In the genomic region with DNA sequence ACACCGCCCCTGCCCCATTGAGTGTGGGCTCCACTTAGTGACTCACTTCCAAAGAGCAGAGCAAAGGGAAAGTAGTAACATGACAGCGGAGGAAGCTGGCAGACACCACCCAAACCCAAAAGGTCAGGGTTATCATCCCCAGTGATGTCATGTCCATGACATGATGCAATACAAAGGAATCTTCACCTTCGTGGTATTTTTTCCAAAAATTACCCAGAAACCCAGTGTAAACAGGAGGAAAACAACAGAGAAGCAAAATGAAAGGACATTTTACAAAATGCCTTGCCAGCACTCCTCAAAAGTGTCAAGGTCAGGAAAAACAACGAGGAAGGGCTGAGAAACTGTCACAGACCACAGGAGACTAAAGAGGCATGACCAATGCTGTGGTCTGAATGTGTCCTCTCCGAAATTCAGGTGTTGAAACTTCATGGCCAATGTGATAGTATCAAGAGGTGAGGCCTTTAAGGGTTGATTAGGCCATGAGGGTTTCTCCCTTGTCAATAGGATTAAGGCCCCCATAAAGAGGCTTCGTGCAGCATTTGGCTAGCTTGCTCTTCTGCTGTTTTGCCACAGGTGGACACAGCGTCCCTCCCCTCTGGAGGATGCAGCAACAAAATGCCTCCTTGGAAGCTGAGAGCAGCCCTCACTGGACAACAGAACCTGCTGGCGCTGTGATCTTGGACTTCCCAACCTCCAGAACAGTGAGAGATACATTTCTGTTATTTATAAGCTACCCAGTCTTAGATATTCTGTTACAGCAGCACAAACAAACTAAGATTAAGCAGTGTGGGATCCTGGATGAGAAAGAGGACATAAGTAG, we compare ENCODE assay signal across 1 cellular context.
TF ChIP-seq lines count a peak whose summit lies in the region.

No MANE protein-coding gene starts in this region.

TF ChIP-seq in K562, 482 proteins besides CTCF, POLR2A, EP300 and RAD21 (continued from another document and continues in another):
- TF ChIP-seq, protein P1, sequence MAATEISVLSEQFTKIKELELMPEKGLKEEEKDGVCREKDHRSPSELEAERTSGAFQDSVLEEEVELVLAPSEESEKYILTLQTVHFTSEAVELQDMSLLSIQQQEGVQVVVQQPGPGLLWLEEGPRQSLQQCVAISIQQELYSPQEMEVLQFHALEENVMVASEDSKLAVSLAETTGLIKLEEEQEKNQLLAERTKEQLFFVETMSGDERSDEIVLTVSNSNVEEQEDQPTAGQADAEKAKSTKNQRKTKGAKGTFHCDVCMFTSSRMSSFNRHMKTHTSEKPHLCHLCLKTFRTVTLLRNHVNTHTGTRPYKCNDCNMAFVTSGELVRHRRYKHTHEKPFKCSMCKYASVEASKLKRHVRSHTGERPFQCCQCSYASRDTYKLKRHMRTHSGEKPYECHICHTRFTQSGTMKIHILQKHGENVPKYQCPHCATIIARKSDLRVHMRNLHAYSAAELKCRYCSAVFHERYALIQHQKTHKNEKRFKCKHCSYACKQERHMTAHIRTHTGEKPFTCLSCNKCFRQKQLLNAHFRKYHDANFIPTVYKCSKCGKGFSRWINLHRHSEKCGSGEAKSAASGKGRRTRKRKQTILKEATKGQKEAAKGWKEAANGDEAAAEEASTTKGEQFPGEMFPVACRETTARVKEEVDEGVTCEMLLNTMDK (IDR thresholded peaks at IDR 0.05; ENCODE audit: borderline replicate concordance, insufficient read depth, low read depth, low read length, poor library complexity, severe bottlenecking): no peak
- peak; percentile 61; the same call in 1 of the 2 replicates for TF ChIP-seq MTA1 (IDR thresholded peaks at IDR 0.05; ENCODE audit: borderline replicate concordance)
- no peak for TF ChIP-seq EZH2 (IDR thresholded peaks at IDR 0.05; ENCODE audit: borderline replicate concordance, low read depth, low read length)
- TF ChIP-seq KLF1 (tag; IDR thresholded peaks at IDR 0.05): no peak
- no peak for TF ChIP-seq ZFPM2 (CRISPR knock-in tag; IDR thresholded peaks at IDR 0.05)
- TF ChIP-seq, protein P2, sequence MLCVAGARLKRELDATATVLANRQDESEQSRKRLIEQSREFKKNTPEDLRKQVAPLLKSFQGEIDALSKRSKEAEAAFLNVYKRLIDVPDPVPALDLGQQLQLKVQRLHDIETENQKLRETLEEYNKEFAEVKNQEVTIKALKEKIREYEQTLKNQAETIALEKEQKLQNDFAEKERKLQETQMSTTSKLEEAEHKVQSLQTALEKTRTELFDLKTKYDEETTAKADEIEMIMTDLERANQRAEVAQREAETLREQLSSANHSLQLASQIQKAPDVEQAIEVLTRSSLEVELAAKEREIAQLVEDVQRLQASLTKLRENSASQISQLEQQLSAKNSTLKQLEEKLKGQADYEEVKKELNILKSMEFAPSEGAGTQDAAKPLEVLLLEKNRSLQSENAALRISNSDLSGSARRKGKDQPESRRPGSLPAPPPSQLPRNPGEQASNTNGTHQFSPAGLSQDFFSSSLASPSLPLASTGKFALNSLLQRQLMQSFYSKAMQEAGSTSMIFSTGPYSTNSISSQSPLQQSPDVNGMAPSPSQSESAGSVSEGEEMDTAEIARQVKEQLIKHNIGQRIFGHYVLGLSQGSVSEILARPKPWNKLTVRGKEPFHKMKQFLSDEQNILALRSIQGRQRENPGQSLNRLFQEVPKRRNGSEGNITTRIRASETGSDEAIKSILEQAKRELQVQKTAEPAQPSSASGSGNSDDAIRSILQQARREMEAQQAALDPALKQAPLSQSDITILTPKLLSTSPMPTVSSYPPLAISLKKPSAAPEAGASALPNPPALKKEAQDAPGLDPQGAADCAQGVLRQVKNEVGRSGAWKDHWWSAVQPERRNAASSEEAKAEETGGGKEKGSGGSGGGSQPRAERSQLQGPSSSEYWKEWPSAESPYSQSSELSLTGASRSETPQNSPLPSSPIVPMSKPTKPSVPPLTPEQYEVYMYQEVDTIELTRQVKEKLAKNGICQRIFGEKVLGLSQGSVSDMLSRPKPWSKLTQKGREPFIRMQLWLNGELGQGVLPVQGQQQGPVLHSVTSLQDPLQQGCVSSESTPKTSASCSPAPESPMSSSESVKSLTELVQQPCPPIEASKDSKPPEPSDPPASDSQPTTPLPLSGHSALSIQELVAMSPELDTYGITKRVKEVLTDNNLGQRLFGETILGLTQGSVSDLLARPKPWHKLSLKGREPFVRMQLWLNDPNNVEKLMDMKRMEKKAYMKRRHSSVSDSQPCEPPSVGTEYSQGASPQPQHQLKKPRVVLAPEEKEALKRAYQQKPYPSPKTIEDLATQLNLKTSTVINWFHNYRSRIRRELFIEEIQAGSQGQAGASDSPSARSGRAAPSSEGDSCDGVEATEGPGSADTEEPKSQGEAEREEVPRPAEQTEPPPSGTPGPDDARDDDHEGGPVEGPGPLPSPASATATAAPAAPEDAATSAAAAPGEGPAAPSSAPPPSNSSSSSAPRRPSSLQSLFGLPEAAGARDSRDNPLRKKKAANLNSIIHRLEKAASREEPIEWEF (CRISPR knock-in tag; IDR thresholded peaks at IDR 0.05): no peak
- peak; percentile 73 for TF ChIP-seq BCL6 (CRISPR knock-in tag; IDR thresholded peaks at IDR 0.05)
- peak in 1 of 2 experiments; percentile 51; a peak in 1 of 4 replicates for TF ChIP-seq RCOR1 (IDR thresholded peaks at IDR 0.05; ENCODE audit: borderline replicate concordance in 1 of 2, low read depth in 2 of 2, low read length in 2 of 2)
- TF ChIP-seq, protein P3, sequence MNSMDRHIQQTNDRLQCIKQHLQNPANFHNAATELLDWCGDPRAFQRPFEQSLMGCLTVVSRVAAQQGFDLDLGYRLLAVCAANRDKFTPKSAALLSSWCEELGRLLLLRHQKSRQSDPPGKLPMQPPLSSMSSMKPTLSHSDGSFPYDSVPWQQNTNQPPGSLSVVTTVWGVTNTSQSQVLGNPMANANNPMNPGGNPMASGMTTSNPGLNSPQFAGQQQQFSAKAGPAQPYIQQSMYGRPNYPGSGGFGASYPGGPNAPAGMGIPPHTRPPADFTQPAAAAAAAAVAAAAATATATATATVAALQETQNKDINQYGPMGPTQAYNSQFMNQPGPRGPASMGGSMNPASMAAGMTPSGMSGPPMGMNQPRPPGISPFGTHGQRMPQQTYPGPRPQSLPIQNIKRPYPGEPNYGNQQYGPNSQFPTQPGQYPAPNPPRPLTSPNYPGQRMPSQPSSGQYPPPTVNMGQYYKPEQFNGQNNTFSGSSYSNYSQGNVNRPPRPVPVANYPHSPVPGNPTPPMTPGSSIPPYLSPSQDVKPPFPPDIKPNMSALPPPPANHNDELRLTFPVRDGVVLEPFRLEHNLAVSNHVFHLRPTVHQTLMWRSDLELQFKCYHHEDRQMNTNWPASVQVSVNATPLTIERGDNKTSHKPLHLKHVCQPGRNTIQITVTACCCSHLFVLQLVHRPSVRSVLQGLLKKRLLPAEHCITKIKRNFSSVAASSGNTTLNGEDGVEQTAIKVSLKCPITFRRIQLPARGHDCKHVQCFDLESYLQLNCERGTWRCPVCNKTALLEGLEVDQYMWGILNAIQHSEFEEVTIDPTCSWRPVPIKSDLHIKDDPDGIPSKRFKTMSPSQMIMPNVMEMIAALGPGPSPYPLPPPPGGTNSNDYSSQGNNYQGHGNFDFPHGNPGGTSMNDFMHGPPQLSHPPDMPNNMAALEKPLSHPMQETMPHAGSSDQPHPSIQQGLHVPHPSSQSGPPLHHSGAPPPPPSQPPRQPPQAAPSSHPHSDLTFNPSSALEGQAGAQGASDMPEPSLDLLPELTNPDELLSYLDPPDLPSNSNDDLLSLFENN (IDR thresholded peaks at IDR 0.05; ENCODE audit: low read depth in 2 of 2, low read length in 2 of 2): no peak
- TF ChIP-seq ZNF699 (CRISPR knock-in tag; IDR thresholded peaks at IDR 0.05; ENCODE audit: insufficient replicate concordance): no peak
- no peak for TF ChIP-seq CBFA2T3 (IDR thresholded peaks at IDR 0.05)
- TF ChIP-seq PHF8 (IDR thresholded peaks at IDR 0.05; ENCODE audit: borderline replicate concordance, low read length): no peak
- no peak for TF ChIP-seq KDM5B (IDR thresholded peaks at IDR 0.05; ENCODE audit: insufficient replicate concordance, low read depth, low read length)
- no peak for TF ChIP-seq ADNP (tag; IDR thresholded peaks at IDR 0.05)
- TF ChIP-seq, protein P4, sequence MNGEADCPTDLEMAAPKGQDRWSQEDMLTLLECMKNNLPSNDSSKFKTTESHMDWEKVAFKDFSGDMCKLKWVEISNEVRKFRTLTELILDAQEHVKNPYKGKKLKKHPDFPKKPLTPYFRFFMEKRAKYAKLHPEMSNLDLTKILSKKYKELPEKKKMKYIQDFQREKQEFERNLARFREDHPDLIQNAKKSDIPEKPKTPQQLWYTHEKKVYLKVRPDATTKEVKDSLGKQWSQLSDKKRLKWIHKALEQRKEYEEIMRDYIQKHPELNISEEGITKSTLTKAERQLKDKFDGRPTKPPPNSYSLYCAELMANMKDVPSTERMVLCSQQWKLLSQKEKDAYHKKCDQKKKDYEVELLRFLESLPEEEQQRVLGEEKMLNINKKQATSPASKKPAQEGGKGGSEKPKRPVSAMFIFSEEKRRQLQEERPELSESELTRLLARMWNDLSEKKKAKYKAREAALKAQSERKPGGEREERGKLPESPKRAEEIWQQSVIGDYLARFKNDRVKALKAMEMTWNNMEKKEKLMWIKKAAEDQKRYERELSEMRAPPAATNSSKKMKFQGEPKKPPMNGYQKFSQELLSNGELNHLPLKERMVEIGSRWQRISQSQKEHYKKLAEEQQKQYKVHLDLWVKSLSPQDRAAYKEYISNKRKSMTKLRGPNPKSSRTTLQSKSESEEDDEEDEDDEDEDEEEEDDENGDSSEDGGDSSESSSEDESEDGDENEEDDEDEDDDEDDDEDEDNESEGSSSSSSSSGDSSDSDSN (IDR thresholded peaks at IDR 0.05; ENCODE audit: borderline replicate concordance in 1 of 2, low read depth in 2 of 2, low read length in 2 of 2): no peak
- no peak; the same call in 1 of the 2 replicates for TF ChIP-seq ETV1 (tag; conservative IDR thresholded peaks at IDR 0.05; ENCODE audit: low read depth)
- TF ChIP-seq ZBTB7A (IDR thresholded peaks at IDR 0.05; ENCODE audit: borderline replicate concordance, control insufficient read depth, low read depth, low read length): no peak
- no peak for TF ChIP-seq STAG1 (CRISPR knock-in tag; IDR thresholded peaks at IDR 0.05; ENCODE audit: borderline replicate concordance)
- 0 out of 2 replicates have a peak, but pooled peaks have one; percentile 54 for TF ChIP-seq ZNF583 (CRISPR knock-in tag; IDR thresholded peaks at IDR 0.05)
- TF ChIP-seq HEY1 (CRISPR knock-in tag; IDR thresholded peaks at IDR 0.05; ENCODE audit: borderline replicate concordance): no peak
- TF ChIP-seq C11orf30 (IDR thresholded peaks at IDR 0.05; ENCODE audit: low read depth): 0 out of 2 replicates have a peak, but pooled peaks have one; percentile 18
- TF ChIP-seq, protein P5, sequence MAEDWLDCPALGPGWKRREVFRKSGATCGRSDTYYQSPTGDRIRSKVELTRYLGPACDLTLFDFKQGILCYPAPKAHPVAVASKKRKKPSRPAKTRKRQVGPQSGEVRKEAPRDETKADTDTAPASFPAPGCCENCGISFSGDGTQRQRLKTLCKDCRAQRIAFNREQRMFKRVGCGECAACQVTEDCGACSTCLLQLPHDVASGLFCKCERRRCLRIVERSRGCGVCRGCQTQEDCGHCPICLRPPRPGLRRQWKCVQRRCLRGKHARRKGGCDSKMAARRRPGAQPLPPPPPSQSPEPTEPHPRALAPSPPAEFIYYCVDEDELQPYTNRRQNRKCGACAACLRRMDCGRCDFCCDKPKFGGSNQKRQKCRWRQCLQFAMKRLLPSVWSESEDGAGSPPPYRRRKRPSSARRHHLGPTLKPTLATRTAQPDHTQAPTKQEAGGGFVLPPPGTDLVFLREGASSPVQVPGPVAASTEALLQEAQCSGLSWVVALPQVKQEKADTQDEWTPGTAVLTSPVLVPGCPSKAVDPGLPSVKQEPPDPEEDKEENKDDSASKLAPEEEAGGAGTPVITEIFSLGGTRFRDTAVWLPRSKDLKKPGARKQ (CRISPR knock-in tag; IDR thresholded peaks at IDR 0.05): no peak
- TF ChIP-seq BDP1 (IDR thresholded peaks at IDR 0.05; ENCODE audit: insufficient read depth, insufficient read length): no peak
- TF ChIP-seq TBP (optimal IDR thresholded peaks at IDR 0.05; ENCODE audit: low read depth, low read length): no peak
- no peak for TF ChIP-seq ZNF717 (CRISPR knock-in tag; IDR thresholded peaks at IDR 0.05)
- TF ChIP-seq, protein P6, sequence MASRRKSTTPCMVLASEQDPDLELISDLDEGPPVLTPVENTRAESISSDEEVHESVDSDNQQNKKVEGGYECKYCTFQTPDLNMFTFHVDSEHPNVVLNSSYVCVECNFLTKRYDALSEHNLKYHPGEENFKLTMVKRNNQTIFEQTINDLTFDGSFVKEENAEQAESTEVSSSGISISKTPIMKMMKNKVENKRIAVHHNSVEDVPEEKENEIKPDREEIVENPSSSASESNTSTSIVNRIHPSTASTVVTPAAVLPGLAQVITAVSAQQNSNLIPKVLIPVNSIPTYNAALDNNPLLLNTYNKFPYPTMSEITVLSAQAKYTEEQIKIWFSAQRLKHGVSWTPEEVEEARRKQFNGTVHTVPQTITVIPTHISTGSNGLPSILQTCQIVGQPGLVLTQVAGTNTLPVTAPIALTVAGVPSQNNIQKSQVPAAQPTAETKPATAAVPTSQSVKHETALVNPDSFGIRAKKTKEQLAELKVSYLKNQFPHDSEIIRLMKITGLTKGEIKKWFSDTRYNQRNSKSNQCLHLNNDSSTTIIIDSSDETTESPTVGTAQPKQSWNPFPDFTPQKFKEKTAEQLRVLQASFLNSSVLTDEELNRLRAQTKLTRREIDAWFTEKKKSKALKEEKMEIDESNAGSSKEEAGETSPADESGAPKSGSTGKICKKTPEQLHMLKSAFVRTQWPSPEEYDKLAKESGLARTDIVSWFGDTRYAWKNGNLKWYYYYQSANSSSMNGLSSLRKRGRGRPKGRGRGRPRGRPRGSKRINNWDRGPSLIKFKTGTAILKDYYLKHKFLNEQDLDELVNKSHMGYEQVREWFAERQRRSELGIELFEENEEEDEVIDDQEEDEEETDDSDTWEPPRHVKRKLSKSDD (conservative IDR thresholded peaks at IDR 0.05; ENCODE audit: low read length): no peak
- TF ChIP-seq TBL1XR1 (IDR thresholded peaks at IDR 0.05; ENCODE audit: low read length in 2 of 2): 0 out of 4 replicates have a peak, but pooled peaks of 1 of the 2 experiments have one; percentile 32
- no peak for TF ChIP-seq GABPB1 (CRISPR knock-in tag; IDR thresholded peaks at IDR 0.05)
- 0 out of 2 replicates have a peak, but pooled peaks have one; percentile 54 for TF ChIP-seq ZNF41 (CRISPR knock-in tag; conservative IDR thresholded peaks at IDR 0.05)
- peak; percentile 97 for TF ChIP-seq ZNF175 (CRISPR knock-in tag; IDR thresholded peaks at IDR 0.05; ENCODE audit: low read depth)
- TF ChIP-seq, protein P7, sequence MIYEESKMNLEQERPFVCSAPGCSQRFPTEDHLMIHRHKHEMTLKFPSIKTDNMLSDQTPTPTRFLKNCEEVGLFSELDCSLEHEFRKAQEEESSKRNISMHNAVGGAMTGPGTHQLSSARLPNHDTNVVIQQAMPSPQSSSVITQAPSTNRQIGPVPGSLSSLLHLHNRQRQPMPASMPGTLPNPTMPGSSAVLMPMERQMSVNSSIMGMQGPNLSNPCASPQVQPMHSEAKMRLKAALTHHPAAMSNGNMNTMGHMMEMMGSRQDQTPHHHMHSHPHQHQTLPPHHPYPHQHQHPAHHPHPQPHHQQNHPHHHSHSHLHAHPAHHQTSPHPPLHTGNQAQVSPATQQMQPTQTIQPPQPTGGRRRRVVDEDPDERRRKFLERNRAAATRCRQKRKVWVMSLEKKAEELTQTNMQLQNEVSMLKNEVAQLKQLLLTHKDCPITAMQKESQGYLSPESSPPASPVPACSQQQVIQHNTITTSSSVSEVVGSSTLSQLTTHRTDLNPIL (CRISPR knock-in tag; IDR thresholded peaks at IDR 0.05): no peak
- no peak for TF ChIP-seq ZZZ3 (IDR thresholded peaks at IDR 0.05)
- peak; percentile 89 for TF ChIP-seq ZSCAN32 (CRISPR knock-in tag; IDR thresholded peaks at IDR 0.05)
- no peak for TF ChIP-seq ZNF316 (IDR thresholded peaks at IDR 0.05)
- TF ChIP-seq PTTG1 (tag; IDR thresholded peaks at IDR 0.05; ENCODE audit: low read depth): 0 out of 2 replicates have a peak, but pooled peaks have one; percentile 37
- TF ChIP-seq TOE1 (IDR thresholded peaks at IDR 0.05; ENCODE audit: borderline replicate concordance): no peak
- TF ChIP-seq TOE1 (CRISPR knock-in tag; IDR thresholded peaks at IDR 0.05; ENCODE audit: borderline replicate concordance, low read depth): no peak
- TF ChIP-seq ZNF224 (CRISPR knock-in tag; IDR thresholded peaks at IDR 0.05): no peak
- TF ChIP-seq DDX20 (tag; IDR thresholded peaks at IDR 0.05; ENCODE audit: low read depth): peak; percentile 59; the same call in 1 of the 2 replicates
